21 cellular contexts compared by ENCODE assay signal in the genomic region with DNA sequence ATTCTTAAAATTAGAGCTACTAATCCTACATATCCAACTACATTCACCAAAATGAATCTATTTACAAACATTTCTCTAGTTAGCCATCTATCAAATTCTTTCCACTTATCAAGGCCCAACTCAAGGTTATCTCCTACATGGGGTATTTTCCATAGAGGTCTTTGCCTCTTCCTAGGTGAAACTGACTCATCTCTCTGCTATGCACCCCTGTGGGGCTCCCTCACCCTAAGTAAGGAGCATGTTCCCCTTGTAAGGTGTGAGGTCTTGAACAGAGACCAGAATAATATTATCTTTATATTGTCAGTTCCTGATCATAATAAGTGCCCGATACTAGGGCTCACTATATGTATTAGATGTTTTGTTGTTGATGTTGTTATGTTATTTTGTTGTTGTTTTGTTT.
"Had no signal": no experiment of that assay in that cellular context is flagged by ENCODE, and none has a peak within 500 bp of the region (broad histone marks: within the 10 kb centered on the region; RNA-seq: fewer than 3 reads in every experiment).

No MANE protein-coding gene starts in this region.

- H3K4me3 Mint-ChIP-seq: natural killer cell, neural crest cell had no signal

- H3K36me3 ChIP-seq: pancreas, tibial nerve, upper lobe of right lung had no signal

- H3K9me3 ChIP-seq: pancreas, upper lobe of right lung had no signal

- H3K27me3 ChIP-seq: pancreas, tibial nerve, upper lobe of right lung had no signal

- H3K4me1 ChIP-seq: pancreas, tibial nerve, upper lobe of right lung had no signal

- H3K4me1 Mint-ChIP-seq: natural killer cell had no signal

- H3K9me3 Mint-ChIP-seq: natural killer cell, neural crest cell had no signal

- ATAC-seq: esophagus mucosa, left colon, left ventricle myocardium superior, natural killer cell, pancreas, right cardiac atrium, upper lobe of right lung had no signal

- H3K27ac ChIP-seq: coronary artery, dorsolateral prefrontal cortex, pancreas, tibial nerve, upper lobe of right lung had no signal

- H3K27me3 Mint-ChIP-seq: progenitor cell of endocrine pancreas had no signal

- H3K27ac Mint-ChIP-seq: natural killer cell, progenitor cell of endocrine pancreas had no signal

- H3K36me3 Mint-ChIP-seq: natural killer cell had no signal

- DNase-seq: central memory CD4-positive, alpha-beta T cell; dorsolateral prefrontal cortex; effector CD8-positive, alpha-beta T cell; left colon; left ventricle myocardium superior; natural killer cell; nucleus accumbens; pancreas; right cardiac atrium; small intestine; stimulated activated CD4-positive, alpha-beta T cell treated with anti-CD3 and anti-CD28 coated beads, Interleukin-12 subunit alpha, Interleukin-12 subunit beta, amount 100 ng/mL, for 4 hours; stimulated activated naive CD4-positive, alpha-beta T cell treated with Interleukin-2 at 50 U/mL for 16 hours; upper lobe of right lung had no signal

- H3K4me3 ChIP-seq: coronary artery, dorsolateral prefrontal cortex, lung, pancreas, tibial nerve, upper lobe of right lung had no signal

- FAIRE-seq: endometrium, frontal cortex, pancreas, small intestine had no signal
